Comparison of ENCODE assay signal across 21 cellular contexts in the genomic region with DNA sequence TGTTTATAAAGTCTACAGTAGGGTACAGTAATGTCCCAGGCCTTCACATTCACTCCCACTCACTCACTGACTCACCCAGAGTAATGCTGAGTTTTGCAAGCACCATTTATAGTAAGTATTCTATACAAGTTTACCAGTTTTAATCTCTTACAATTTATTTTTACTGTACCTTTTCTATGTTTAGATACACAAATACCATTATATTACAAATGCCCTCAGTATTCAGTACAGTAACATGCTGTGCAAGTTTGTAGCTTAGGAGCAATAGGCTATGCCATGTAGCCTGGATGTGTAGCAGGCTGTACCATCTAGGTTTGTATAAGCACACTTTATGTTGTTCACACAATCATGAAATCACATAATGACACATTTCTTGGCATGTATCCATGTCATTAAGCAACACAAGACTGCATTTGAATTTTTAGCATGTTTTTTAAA.
A peak's percentile ranks its signal among the peaks of the same experiment; 100 is the strongest.
DNase-seq lines count a peak whose midpoint lies in the region; ATAC-seq and TF ChIP-seq lines count a peak whose summit lies in the region.
"Had no signal": no experiment of that assay in that cellular context is flagged by ENCODE, and none has a peak within 500 bp of the region (broad histone marks: within the 10 kb centered on the region; RNA-seq: fewer than 3 reads in every experiment).

No MANE protein-coding gene starts in this region.

- no peaks in the 10 kb centered on the region for H3K9me3 ChIP-seq in right lobe of liver
- H3K9me3 ChIP-seq: prostate gland, testis had no signal

- intact Hi-C loops in right lobe of liver (cut with DNase I) = no loop called here

- ATAC-seq in GM18498 (IDR thresholded peaks at IDR 0.05; ENCODE audit: unreplicated experiment) (no peak), right lobe of liver (no peak)
- ATAC-seq: activated CD8-positive, alpha-beta memory T cell treated with anti-CD3 and anti-CD28 coated beads, Interleukin-2, amount 10 ng/mL, durations not matched to agents 7 days and 5 days; naive thymus-derived CD4-positive, alpha-beta T cell; Panc1; T-cell had no signal

- H3K36me3 ChIP-seq in right lobe of liver = no peaks in the 10 kb centered on the region
- H3K36me3 ChIP-seq: prostate gland had no signal

- DNase-seq in A172 (ENCODE audit: low spot score) (peak; percentile 2), HS-27A (ENCODE audit: low read depth) (peak; percentile 19), astrocyte of the spinal cord (ENCODE audit: low read depth, low spot score) (peak; percentile 72), fibroblast of the conjunctiva (ENCODE audit: low read depth) (peak; percentile 32), cerebellum (ENCODE audit: low spot score) (no peak), NCI-H1417 treated with DMSO at 0.1 percent for 48 hours (lab: John Stamatoyannopoulos, UW) (no peak), right lobe of liver (no peak)
- DNase-seq: 8988T; activated CD4-positive, CD25-positive, alpha-beta regulatory T cell; activated CD8-positive, alpha-beta memory T cell treated with anti-CD3 and anti-CD28 coated beads, Interleukin-2, amount 10 ng/mL, durations not matched to agents 7 days and 5 days; central memory CD4-positive, alpha-beta T cell; COR-L47; GF-D8; naive thymus-derived CD4-positive, alpha-beta T cell; NCI-H2081; NCI-H526 treated with DMSO at 0.1 percent for 48 hours; T-cell; testis had no signal

- no peak overlapping the region for H3K4me3 ChIP-seq in astrocyte of the spinal cord (ENCODE audit: low read depth, low read length)
- H3K4me3 ChIP-seq in right lobe of liver = no peak overlapping the region
- H3K4me3 ChIP-seq: prostate gland, testis had no signal

- no peaks in the 10 kb centered on the region for H3K27me3 ChIP-seq in right lobe of liver
- H3K27me3 ChIP-seq: testis had no signal

- no peak overlapping the region for H3K27ac ChIP-seq in right lobe of liver
- H3K27ac ChIP-seq: prostate gland, testis had no signal

- in situ Hi-C loops in astrocyte of the spinal cord (cut with HindIII; ENCODE audit: low sequenced_read_pairs) = no loop called here

- no peak for TF ChIP-seq POLR2A in right lobe of liver (IDR thresholded peaks at IDR 0.05)

- TF ChIP-seq CTCF in astrocyte of the spinal cord (IDR thresholded peaks at IDR 0.05; ENCODE audit: low read depth, low read length) = no peak
- TF ChIP-seq CTCF in right lobe of liver (IDR thresholded peaks at IDR 0.05) = no peak

- H3K4me1 ChIP-seq in right lobe of liver = no peaks in the 10 kb centered on the region
- H3K4me1 ChIP-seq: prostate gland, testis had no signal

Comparison
In these comparisons a context has a peak if more than half of its experiments do, and no peak if none do; other contexts are left out.
1. DNase-seq: peak in A172 (single experiment), HS-27A (single experiment), astrocyte of the spinal cord (single experiment) and fibroblast of the conjunctiva (single experiment); none in cerebellum (single experiment), NCI-H1417 treated with DMSO at 0.1 percent for 48 hours (single experiment) and right lobe of liver (0 of 3).